25 cellular contexts compared by ENCODE assay signal in genomic region chr7:70113078-70113477, GRCh38.
"Had no signal": no experiment of that assay in that cellular context is flagged by ENCODE, and none has a peak within 500 bp of the region (broad histone marks: within the 10 kb centered on the region; RNA-seq: fewer than 3 reads in every experiment).

No MANE protein-coding gene starts in this region.

- H3K4me3 ChIP-seq: pancreas, psoas muscle, skin epidermis, stomach, thoracic aorta, thyroid gland, tibial nerve, upper lobe of left lung, vagina had no signal

- DNase-seq: naive thymus-derived CD8-positive, alpha-beta T cell; nephron progenitor cell; nucleus accumbens; pancreas; psoas muscle; right cardiac atrium; stimulated activated CD4-positive, alpha-beta T cell treated with anti-CD3 and anti-CD28 coated beads, Interleukin-15, amount 100 ng/mL, for 24 hours; stimulated activated CD4-positive, alpha-beta T cell treated with anti-CD3 and anti-CD28 coated beads, Interleukin-2, amount 100 ng/mL, for 24 hours; stimulated activated CD4-positive, alpha-beta T cell treated with anti-CD3 and anti-CD28 coated beads, Interleukin-2, amount 100 ng/mL, for 48 hours; stimulated activated CD4-positive, alpha-beta T cell treated with anti-CD3 and anti-CD28 coated beads, Interleukin-4, amount 100 ng/mL, for 24 hours; stimulated activated naive B cell treated with anti-CD40 and anti-IgM and Interleukin-4, amounts not matched to agents 10 μg/mL and 1 μg/mL and 100 μg/mL, for 72 hours; stimulated activated naive CD4-positive, alpha-beta T cell treated with Interleukin-2 at 50 U/mL for 16 hours; stomach; thyroid gland; trophoblast cell; upper lobe of left lung had no signal

- ATAC-seq: naive thymus-derived CD8-positive, alpha-beta T cell; natural killer cell treated with Interleukin-12 subunit alpha and Interleukin-12 subunit beta and Interleukin-15 and Interleukin-18, amount 100 ng/mL, for 72 hours; pancreas; psoas muscle; right cardiac atrium; sciatic nerve; stimulated activated effector memory CD8-positive, alpha-beta T cell treated with anti-CD3 and anti-CD28 coated beads, Interleukin-12 subunit alpha, Interleukin-12 subunit beta, amount 100 ng/mL, for 72 hours; stimulated activated naive B cell treated with anti-CD40 and anti-IgM and Interleukin-4, amounts not matched to agents 10 μg/mL and 1 μg/mL and 100 μg/mL, for 72 hours had no signal

- H3K4me1 ChIP-seq: pancreas, psoas muscle, stomach, thyroid gland, upper lobe of left lung, vagina had no signal

- H3K27me3 ChIP-seq: neutrophil, pancreas, stomach, thyroid gland, tibial nerve, upper lobe of left lung, vagina had no signal

- FAIRE-seq: urothelium cell line had no signal

- H3K27ac ChIP-seq: neutrophil, pancreas, psoas muscle, skin epidermis, stomach, thoracic aorta, thyroid gland, tibial nerve, upper lobe of left lung, vagina had no signal

- H3K9me3 ChIP-seq: neutrophil, pancreas, psoas muscle, stomach, thoracic aorta, thyroid gland, tibial nerve, upper lobe of left lung, vagina had no signal

- H3K36me3 ChIP-seq: neutrophil, pancreas, stomach, thoracic aorta, thyroid gland, tibial nerve, upper lobe of left lung, vagina had no signal
